1 cellular context compared by ENCODE assay signal in genomic region chr9:20640331-20641187, GRCh38.
TF ChIP-seq lines count a peak whose summit lies in the region.

No MANE protein-coding gene starts in this region.

TF ChIP-seq in GM12878, 131 proteins besides CTCF, POLR2A, EP300 and RAD21 (continued from another document):
- TF ChIP-seq ZBTB33 (IDR thresholded peaks at IDR 0.05) (no peak; the same call in 1 of the 2 replicates), CEBPB (IDR thresholded peaks at IDR 0.05; ENCODE audit: borderline replicate concordance in 1 of 2, low read depth in 2 of 2, low read length in 2 of 2) (no peak), STAT1 (conservative IDR thresholded peaks at IDR 0.05) (no peak), CHD1 (IDR thresholded peaks at IDR 0.05; ENCODE audit: low read depth, low read length) (peak; percentile 86; the same call in 1 of the 2 replicates), ELK1 (IDR thresholded peaks at IDR 0.05; ENCODE audit: low read depth, low read length) (0 out of 2 replicates have a peak, but pooled peaks have one; percentile 42), MAX (IDR thresholded peaks at IDR 0.05; ENCODE audit: low read depth, low read length) (peak; percentile 71; the same call in 1 of the 2 replicates), NFYA (IDR thresholded peaks at IDR 0.05; ENCODE audit: borderline replicate concordance, low read depth, low read length) (no peak)
- TF ChIP-seq, protein P1, sequence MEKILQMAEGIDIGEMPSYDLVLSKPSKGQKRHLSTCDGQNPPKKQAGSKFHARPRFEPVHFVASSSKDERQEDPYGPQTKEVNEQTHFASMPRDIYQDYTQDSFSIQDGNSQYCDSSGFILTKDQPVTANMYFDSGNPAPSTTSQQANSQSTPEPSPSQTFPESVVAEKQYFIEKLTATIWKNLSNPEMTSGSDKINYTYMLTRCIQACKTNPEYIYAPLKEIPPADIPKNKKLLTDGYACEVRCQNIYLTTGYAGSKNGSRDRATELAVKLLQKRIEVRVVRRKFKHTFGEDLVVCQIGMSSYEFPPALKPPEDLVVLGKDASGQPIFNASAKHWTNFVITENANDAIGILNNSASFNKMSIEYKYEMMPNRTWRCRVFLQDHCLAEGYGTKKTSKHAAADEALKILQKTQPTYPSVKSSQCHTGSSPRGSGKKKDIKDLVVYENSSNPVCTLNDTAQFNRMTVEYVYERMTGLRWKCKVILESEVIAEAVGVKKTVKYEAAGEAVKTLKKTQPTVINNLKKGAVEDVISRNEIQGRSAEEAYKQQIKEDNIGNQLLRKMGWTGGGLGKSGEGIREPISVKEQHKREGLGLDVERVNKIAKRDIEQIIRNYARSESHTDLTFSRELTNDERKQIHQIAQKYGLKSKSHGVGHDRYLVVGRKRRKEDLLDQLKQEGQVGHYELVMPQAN (conservative IDR thresholded peaks at IDR 0.05), result 0 out of 2 replicates have a peak, but pooled peaks have one; percentile 27
- TF ChIP-seq, protein P2, sequence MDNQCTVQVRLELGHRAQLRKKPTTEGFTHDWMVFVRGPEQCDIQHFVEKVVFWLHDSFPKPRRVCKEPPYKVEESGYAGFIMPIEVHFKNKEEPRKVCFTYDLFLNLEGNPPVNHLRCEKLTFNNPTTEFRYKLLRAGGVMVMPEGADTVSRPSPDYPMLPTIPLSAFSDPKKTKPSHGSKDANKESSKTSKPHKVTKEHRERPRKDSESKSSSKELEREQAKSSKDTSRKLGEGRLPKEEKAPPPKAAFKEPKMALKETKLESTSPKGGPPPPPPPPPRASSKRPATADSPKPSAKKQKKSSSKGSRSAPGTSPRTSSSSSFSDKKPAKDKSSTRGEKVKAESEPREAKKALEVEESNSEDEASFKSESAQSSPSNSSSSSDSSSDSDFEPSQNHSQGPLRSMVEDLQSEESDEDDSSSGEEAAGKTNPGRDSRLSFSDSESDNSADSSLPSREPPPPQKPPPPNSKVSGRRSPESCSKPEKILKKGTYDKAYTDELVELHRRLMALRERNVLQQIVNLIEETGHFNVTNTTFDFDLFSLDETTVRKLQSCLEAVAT (IDR thresholded peaks at IDR 0.05), result peak; percentile 97
TF ChIP-seq in GM12878: peak in this region for 78.
